In genomic region chr10:32941357-32941756, GRCh38 we compare ENCODE assay signal across 11 cellular contexts. TPM values are rescaled to one million over a fixed set of nuclear protein-coding genes. Genes with fewer than 3 reads are reported as not detected.
A peak's percentile ranks its signal among the peaks of the same experiment; 100 is the strongest.
DNase-seq lines count a peak whose midpoint lies in the region; ATAC-seq and TF ChIP-seq lines count a peak whose summit lies in the region.
"Had no signal": no experiment of that assay in that cellular context is flagged by ENCODE, and none has a peak within 500 bp of the region (broad histone marks: within the 10 kb centered on the region; RNA-seq: fewer than 3 reads in every experiment).

No MANE protein-coding gene starts in this region.

- H3K27ac ChIP-seq in upper lobe of right lung: peak overlapping the region; percentile 34

- H3K9me3 Mint-ChIP-seq in HFFc6 (no peaks in the 10 kb centered on the region), chondrocyte (ENCODE audit: low read depth) (no peaks in the 10 kb centered on the region), mesothelial cell of epicardium (no peaks in the 10 kb centered on the region)

- intact Hi-C loops in upper lobe of right lung (cut with DNase I): no loop called here

- H3K27ac Mint-ChIP-seq in HFFc6 (peak overlapping the region; percentile 62), chondrocyte (ENCODE audit: unreplicated experiment) (peak overlapping the region; percentile 82), mesothelial cell of epicardium (peak overlapping the region; percentile 21)

- no peak for ATAC-seq in upper lobe of right lung
- no peak for ATAC-seq in GM18858 (IDR thresholded peaks at IDR 0.05; ENCODE audit: unreplicated experiment)

- TF ChIP-seq CTCF in HFFc6 (IDR thresholded peaks at IDR 0.05): no peak
- TF ChIP-seq CTCF in chondrocyte (IDR thresholded peaks at IDR 0.05): no peak
- no peak for TF ChIP-seq CTCF in mesothelial cell of epicardium (IDR thresholded peaks at IDR 0.05; ENCODE audit: unreplicated experiment)
- TF ChIP-seq CTCF in upper lobe of right lung (IDR thresholded peaks at IDR 0.05): no peak
- no peak for TF ChIP-seq CTCF in GM20000 (IDR thresholded peaks at IDR 0.05; ENCODE audit: extremely low read depth, missing control alignments)

- H3K4me1 Mint-ChIP-seq in HFFc6 (ENCODE audit: low read depth) (peaks cover 94% of the 10 kb centered on the region), chondrocyte (ENCODE audit: low read depth) (peaks cover 76% of the 10 kb centered on the region), mesothelial cell of epicardium (peaks cover 49% of the 10 kb centered on the region)

- peak overlapping the region; percentile 63 for H3K4me3 Mint-ChIP-seq in HFFc6
- no peak overlapping the region for H3K4me3 Mint-ChIP-seq in chondrocyte (ENCODE audit: unreplicated experiment)
- H3K4me3 Mint-ChIP-seq in mesothelial cell of epicardium: no peak overlapping the region

- H3K27me3 ChIP-seq in upper lobe of right lung: no peaks in the 10 kb centered on the region

- H3K4me3 ChIP-seq in upper lobe of right lung: no peak overlapping the region

- H3K36me3 Mint-ChIP-seq in HFFc6 (ENCODE audit: low read depth) (peaks cover 38% of the 10 kb centered on the region), chondrocyte (ENCODE audit: low read depth) (peaks cover 2% of the 10 kb centered on the region), mesothelial cell of epicardium (peaks cover 2% of the 10 kb centered on the region)

- H3K9me3 ChIP-seq in upper lobe of right lung: no peaks in the 10 kb centered on the region

- H3K36me3 ChIP-seq in upper lobe of right lung: no peaks in the 10 kb centered on the region

- peaks cover 67% of the 10 kb centered on the region for H3K4me1 ChIP-seq in upper lobe of right lung

- DNase-seq in HFFc6 (no peak), chondrocyte (ENCODE audit: low spot score) (no peak), mesothelial cell of epicardium (ENCODE audit: low spot score in 2 of 2, unreplicated experiment in 2 of 2) (no peak), upper lobe of right lung (no peak), GM20000 (ENCODE audit: low spot score) (no peak), NCI-H526 (lab: John Stamatoyannopoulos, UW) (no peak)
- DNase-seq: activated CD4-positive, alpha-beta T cell treated with anti-CD3 and anti-CD28 coated beads, Interleukin-2, amount 50 U/mL, for 4 hours; DMS53; GOT3; T-helper 9 cell had no signal

- H3K27me3 Mint-ChIP-seq in HFFc6 (ENCODE audit: insufficient read depth): no peaks in the 10 kb centered on the region; the same call in none of the 2 replicates
- no peaks in the 10 kb centered on the region for H3K27me3 Mint-ChIP-seq in chondrocyte (ENCODE audit: low read depth)
- H3K27me3 Mint-ChIP-seq in mesothelial cell of epicardium (ENCODE audit: low read depth): no peaks in the 10 kb centered on the region

RNA-seq across cellular contexts. Expression of gene ITGB1, which starts 16.7 kb away (rescaled TPM):
- 1,000 to 10,000 TPM; 1,442 to 1,960 (median 1,623) TPM for total RNA-seq in HFFc6 (2021; fragmentation: NEBNext Ultra II Directional; extraction: Animal tissue kit (Norgen Biotek cat#: 25700))
- total RNA-seq in chondrocyte (951 to 1,280 TPM (median 1,183 TPM) in 3 replicates), mesothelial cell of epicardium (294 to 307 TPM (median 307 TPM) in 3 replicates), upper lobe of right lung (517 TPM)

Comparison
In these comparisons a context has a peak if more than half of its experiments do, and no peak if none do; other contexts are left out.
1. H3K27ac Mint-ChIP-seq: peak in every context shown above with its lines; median percentile 82 in chondrocyte; 62 in HFFc6; 21 in mesothelial cell of epicardium.